ENCODE assay signal across 7 cellular contexts in the genomic region with DNA sequence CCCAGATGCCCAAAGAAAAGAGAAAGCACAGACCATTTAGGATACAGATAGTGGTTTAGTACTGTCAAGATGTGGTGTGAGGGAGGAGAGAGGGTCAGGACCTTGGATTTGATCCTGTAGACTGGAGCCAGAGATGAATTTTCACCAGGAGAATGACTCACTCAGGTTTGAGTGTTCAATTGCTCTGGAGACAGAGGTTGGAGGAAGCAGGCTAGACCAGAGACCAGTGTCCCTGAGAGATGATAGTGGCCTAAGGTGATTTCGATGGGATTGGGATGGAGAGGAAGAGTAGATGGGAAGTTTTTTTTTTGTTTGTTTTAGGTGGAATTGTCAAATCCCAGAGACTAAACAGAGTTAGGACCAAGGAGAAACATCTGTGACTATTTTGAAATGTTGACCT. TPM values are rescaled to one million over a fixed set of nuclear protein-coding genes. Genes with fewer than 3 reads are reported as not detected.
A peak's percentile ranks its signal among the peaks of the same experiment; 100 is the strongest.
DNase-seq lines count a peak whose midpoint lies in the region; ATAC-seq, FAIRE-seq and TF ChIP-seq lines count a peak whose summit lies in the region.

No MANE protein-coding gene starts in this region.

- POLR2A ChIA-PET in PC-9 (lab: Charles Lee; ENCODE audit: unreplicated experiment): no interaction called here

- intact Hi-C loops in PC-9 (cut with micrococcal nuclease; ENCODE audit: unreplicated experiment): loop anchor here (2.0 kb wide), 1 partner anchor 73 kb away; a partner anchor contains a TSS
- intact Hi-C loops in gastrocnemius medialis (cut with DNase I; ENCODE audit: low total_unique reads): loop anchor here (2.0 to 10.0 kb wide), 3 partner anchors 13 to 797 kb away; a partner anchor contains a TSS

- H3K9me2 ChIP-seq in PC-9 (ENCODE audit: insufficient read depth): no peaks in the 10 kb centered on the region

- peak overlapping the region; percentile 96 for H3K4me2 ChIP-seq in PC-9

- TF ChIP-seq POLR2A in H54 (IDR thresholded peaks at IDR 0.05; ENCODE audit: low read depth, low read length) (no peak), gastrocnemius medialis (IDR thresholded peaks at IDR 0.05) (no peak)

- DNase-seq in H54 (ENCODE audit: insufficient read length, low spot score): peak; percentile 83
- DNase-seq in PC-9: no peak
- DNase-seq in epithelial cell of esophagus (ENCODE audit: low read depth): peak; percentile 38
- no peak for DNase-seq in gastrocnemius medialis
- no peak for DNase-seq in H4 (ENCODE audit: low spot score)
- DNase-seq in activated gamma-delta T cell treated with Interleukin-2 at 50 U/mL for 16 hours: no peak
- no peak for DNase-seq in NCI-H1930 (lab: John Stamatoyannopoulos, UW)

- BruUV-seq in PC-9 (replicated peaks; lab: Mats Ljungman, UMichigan): no TSS peak

- H3K4me3 ChIP-seq in PC-9 (peak overlapping the region; percentile 95; the same call in 1 of the 2 replicates), epithelial cell of esophagus (ENCODE audit: low read length) (peak overlapping the region; percentile 63), gastrocnemius medialis (no peak overlapping the region)

- H3F3A ChIP-seq in PC-9 (ENCODE audit: insufficient read depth, low read depth): peaks cover 34% of the 10 kb centered on the region; the same call in 1 of the 2 replicates

- no peak for ATAC-seq in gastrocnemius medialis

- no peak for TF ChIP-seq CTCF in PC-9 (conservative IDR thresholded peaks at IDR 0.05)
- no peak for TF ChIP-seq CTCF in epithelial cell of esophagus (IDR thresholded peaks at IDR 0.05; ENCODE audit: insufficient read depth, low read depth, low read length, missing control alignments)
- no peak for TF ChIP-seq CTCF in gastrocnemius medialis (IDR thresholded peaks at IDR 0.05 in 4 of 5, conservative IDR thresholded peaks at IDR 0.05 in 1 of 5)

- H4K20me1 ChIP-seq in PC-9 (ENCODE audit: insufficient read depth): peaks cover 61% of the 10 kb centered on the region

- peaks cover 17% of the 10 kb centered on the region for H3K36me3 ChIP-seq in PC-9 (ENCODE audit: low read depth)
- H3K36me3 ChIP-seq in gastrocnemius medialis: peaks cover 0 to 9% of the 10 kb centered on the region in 2 donors

- H3K4me1 ChIP-seq in PC-9 (replicated peaks; ENCODE audit: insufficient read depth): peaks cover 34% of the 10 kb centered on the region
- H3K4me1 ChIP-seq in gastrocnemius medialis: peaks cover 40 to 41% of the 10 kb centered on the region in 2 donors

- H3K27ac ChIP-seq in PC-9 (peak overlapping the region; percentile 98), gastrocnemius medialis (peak overlapping the region; percentile 89 to 99 (median 94))

- in situ Hi-C loops in gastrocnemius medialis (cut with MboI; ENCODE audit: low sequenced_read_pairs in 4 of 4): no loop called here

- H2AFZ ChIP-seq in PC-9: no peak overlapping the region

- no peaks in the 10 kb centered on the region for H3K9me3 ChIP-seq in PC-9 (ENCODE audit: insufficient read depth, low read depth)
- no peaks in the 10 kb centered on the region for H3K9me3 ChIP-seq in gastrocnemius medialis

- no peaks in the 10 kb centered on the region for H3K27me3 ChIP-seq in PC-9 (ENCODE audit: insufficient read depth, low read depth)
- H3K27me3 ChIP-seq in gastrocnemius medialis: no peaks in the 10 kb centered on the region

- CTCF ChIA-PET in PC-9 (lab: Charles Lee): no interaction called here

- H3K79me2 ChIP-seq in PC-9 (ENCODE audit: low read depth): peaks cover 67% of the 10 kb centered on the region

- peak; percentile 65 for FAIRE-seq in H54 (lab: Jason Lieb, UNC)

RNA-seq across cellular contexts. Expression of a gene that starts 2.3 kb away (rescaled TPM):
- total RNA-seq in PC-9 (2021): 31.0 and 33.4 TPM in 2 replicates
- 10 to 100 TPM; 44.2 to 50.1 (median 46.1) TPM for total RNA-seq in gastrocnemius medialis
- total RNA-seq in H4 (2014; rRNA removed; shearing (Covaris generic)): 36.4 and 38.3 TPM in 2 replicates

Comparison
In these comparisons a context has a peak if more than half of its experiments do, and no peak if none do; other contexts are left out.
1. DNase-seq: peak in H54 (single experiment) and epithelial cell of esophagus (single experiment); none in PC-9 (0 of 2), gastrocnemius medialis (0 of 2), H4 (single experiment), activated gamma-delta T cell treated with Interleukin-2 at 50 U/mL for 16 hours (single experiment) and NCI-H1930 (0 of 2).
2. H3K4me3 ChIP-seq: peak in PC-9 (single experiment) and epithelial cell of esophagus (single experiment); none in gastrocnemius medialis (0 of 4).